In genomic region chr4:130479020-130479419, GRCh38 we compare ENCODE assay signal across 36 cellular contexts.
DNase-seq lines count a peak whose midpoint lies in the region; ATAC-seq, FAIRE-seq and TF ChIP-seq lines count a peak whose summit lies in the region.
"Had no signal": no experiment of that assay in that cellular context is flagged by ENCODE, and none has a peak within 500 bp of the region (broad histone marks: within the 10 kb centered on the region; RNA-seq: fewer than 3 reads in every experiment).

No MANE protein-coding gene starts in this region.

- H3K36me3 Mint-ChIP-seq in nephron progenitor cell (ENCODE audit: low read depth): no peaks in the 10 kb centered on the region
- no peaks in the 10 kb centered on the region for H3K36me3 Mint-ChIP-seq in activated T-cell treated with anti-CD3 and anti-CD28 coated beads, Interleukin-2, amount 50 U/mL, for 24 hours (ENCODE audit: low read depth)
- H3K36me3 Mint-ChIP-seq: CD4-positive, CD25-positive, alpha-beta regulatory T cell; neural progenitor cell; stimulated activated naive B cell treated with anti-CD40 and anti-IgM and Interleukin-4, amounts not matched to agents 10 μg/mL and 1 μg/mL and 100 μg/mL, for 72 hours had no signal

- WGBS in IMR-90 (ENCODE audit: extremely low coverage in 2 of 2, insufficient read length in 1 of 2), 2 experiments: no CpG with 5 or more reads among the region's 1 CpG
- 88 to 95% methylated on average over 1 of the region's 1 CpG for WGBS in body of pancreas, 2 donors

- H3K9me1 ChIP-seq in IMR-90 (ENCODE audit: insufficient read depth, low read length): no peaks in the 10 kb centered on the region

- CTCF ChIA-PET in A673 (lab: Charles Lee): no interaction called here
- CTCF ChIA-PET in IMR-90 (lab: Yijun Ruan, JAX): no interaction called here

- no peak overlapping the region; the same call in 1 of the 2 replicates for H3K18ac ChIP-seq in IMR-90 (ENCODE audit: low read depth, low read length)

- no peaks in the 10 kb centered on the region for H3K9me3 Mint-ChIP-seq in nephron progenitor cell
- peaks cover 10% of the 10 kb centered on the region for H3K9me3 Mint-ChIP-seq in activated T-cell treated with anti-CD3 and anti-CD28 coated beads, Interleukin-2, amount 50 U/mL, for 24 hours
- H3K9me3 Mint-ChIP-seq: activated naive CD4-positive, alpha-beta T cell treated with anti-CD3 and anti-CD28 coated beads for 36 hours; neural progenitor cell had no signal

- peak overlapping the region; percentile 93 for H2BK5ac ChIP-seq in IMR-90 (ENCODE audit: low read depth, low read length, poor library complexity, severe bottlenecking)

- POLR2A ChIA-PET in A673 (lab: Charles Lee; ENCODE audit: low non-redundant PET): no interaction called here
- POLR2A ChIA-PET in IMR-90 (lab: Charles Lee; ENCODE audit: unreplicated experiment): no interaction called here

- no peak for TF ChIP-seq RAD21 in IMR-90 (IDR thresholded peaks at IDR 0.05; ENCODE audit: low read length)

- H3K9me3 ChIP-seq in A673 (ENCODE audit: low read depth, low read length, poor library complexity, severe bottlenecking): no peaks in the 10 kb centered on the region
- no peaks in the 10 kb centered on the region for H3K9me3 ChIP-seq in IMR-90 (ENCODE audit: control insufficient read depth, insufficient read depth, low read length)
- no peaks in the 10 kb centered on the region for H3K9me3 ChIP-seq in body of pancreas
- H3K9me3 ChIP-seq: pancreas, Peyer's patch, suprapubic skin, upper lobe of right lung had no signal

- no peaks in the 10 kb centered on the region for H3K27me3 Mint-ChIP-seq in nephron progenitor cell (ENCODE audit: low read depth, poor library complexity)
- no peaks in the 10 kb centered on the region for H3K27me3 Mint-ChIP-seq in activated T-cell treated with anti-CD3 and anti-CD28 coated beads, Interleukin-2, amount 50 U/mL, for 24 hours
- H3K27me3 Mint-ChIP-seq: activated CD4-positive, alpha-beta memory T cell treated with anti-CD3 and anti-CD28 coated beads, Interleukin-2, amount 10 ng/mL, durations not matched to agents 7 days and 5 days; CD4-positive, CD25-positive, alpha-beta regulatory T cell; effector memory CD8-positive, alpha-beta T cell; stimulated activated naive B cell treated with anti-CD40 and anti-IgM and Interleukin-4, amounts not matched to agents 10 μg/mL and 1 μg/mL and 100 μg/mL, for 72 hours had no signal

- H3K27me3 ChIP-seq in A673 (replicated peaks; ENCODE audit: insufficient read depth, low read depth, low read length, poor library complexity) (no peaks in the 10 kb centered on the region), IMR-90 (ENCODE audit: control insufficient read depth, insufficient read depth, low read length) (no peaks in the 10 kb centered on the region), bronchial epithelial cell (ENCODE audit: control insufficient read depth, insufficient read depth, low read length) (no peaks in the 10 kb centered on the region), body of pancreas (no peaks in the 10 kb centered on the region)
- H3K27me3 ChIP-seq: neural progenitor cell, pancreas, Peyer's patch, suprapubic skin, upper lobe of right lung had no signal

- peaks cover 28% of the 10 kb centered on the region for H3K4me1 Mint-ChIP-seq in nephron progenitor cell
- no peaks in the 10 kb centered on the region for H3K4me1 Mint-ChIP-seq in activated T-cell treated with anti-CD3 and anti-CD28 coated beads, Interleukin-2, amount 50 U/mL, for 24 hours (ENCODE audit: low read depth)
- H3K4me1 Mint-ChIP-seq: activated CD4-positive, alpha-beta memory T cell treated with anti-CD3 and anti-CD28 coated beads, Interleukin-2, amount 10 ng/mL, durations not matched to agents 7 days and 5 days; CD4-positive, CD25-positive, alpha-beta regulatory T cell; immature natural killer cell; stimulated activated naive B cell treated with anti-CD40 and anti-IgM and Interleukin-4, amounts not matched to agents 10 μg/mL and 1 μg/mL and 100 μg/mL, for 72 hours had no signal

- H3K36me3 ChIP-seq in A673 (ENCODE audit: insufficient read depth, low read length, poor library complexity, severe bottlenecking): no peaks in the 10 kb centered on the region
- H3K36me3 ChIP-seq in IMR-90 (ENCODE audit: control insufficient read depth, insufficient read depth, low read length): no peaks in the 10 kb centered on the region
- H3K36me3 ChIP-seq in bronchial epithelial cell (ENCODE audit: control insufficient read depth, insufficient read depth, low read length): no peaks in the 10 kb centered on the region
- no peaks in the 10 kb centered on the region for H3K36me3 ChIP-seq in body of pancreas (replicated peaks in 1 of 2; ENCODE audit: insufficient read depth in 1 of 2, low read depth in 2 of 2)
- H3K36me3 ChIP-seq: left ventricle myocardium inferior, neural progenitor cell, pancreas, Peyer's patch, suprapubic skin, upper lobe of right lung had no signal

- DNase-seq in A673 (ENCODE audit: low spot score) (peak; percentile 3), IMR-90 (peak; percentile 29), bronchial epithelial cell (ENCODE audit: low read depth) (peak; percentile 44), fibroblast of villous mesenchyme (ENCODE audit: low read depth) (peak; percentile 2), nephron progenitor cell (no peak), body of pancreas (no peak)
- no peak for DNase-seq in activated T-cell treated with anti-CD3 and anti-CD28 coated beads, Interleukin-2, amount 50 U/mL, for 24 hours
- DNase-seq: 8988T; activated CD4-positive, alpha-beta memory T cell treated with anti-CD3 and anti-CD28 coated beads, Interleukin-2, amount 10 ng/mL, durations not matched to agents 7 days and 5 days; activated CD8-positive, alpha-beta memory T cell treated with anti-CD3 and anti-CD28 coated beads, Interleukin-2, amount 50 U/mL, for 48 hours; activated naive CD4-positive, alpha-beta T cell treated with anti-CD3 and anti-CD28 coated beads for 36 hours; caudate nucleus; CD4-positive, CD25-positive, alpha-beta regulatory T cell; DND-41; effector memory CD8-positive, alpha-beta T cell; erythroblast; immature natural killer cell; Kasumi-1; left ventricle myocardium inferior; MV-4-11; NCI-H1436; NCI-H2081; NCI-H345; pancreas; Peyer's patch; retina; SIG-M5; stimulated activated naive B cell treated with anti-CD40 and anti-IgM and Interleukin-4, amounts not matched to agents 10 μg/mL and 1 μg/mL and 100 μg/mL, for 72 hours; upper lobe of right lung had no signal

- H4K91ac ChIP-seq in IMR-90 (ENCODE audit: insufficient read depth, low read depth, low read length): peak overlapping the region; percentile 81; the same call in 1 of the 2 replicates

- no peaks in the 10 kb centered on the region for H3K79me1 ChIP-seq in IMR-90 (ENCODE audit: low read depth in 1 of 2, low read length in 2 of 2)

- no peak overlapping the region for H2BK120ac ChIP-seq in IMR-90 (ENCODE audit: low read depth, low read length)

- ATAC-seq in IMR-90 (ENCODE audit: low read depth): peak; percentile 12; the same call in 1 of the 2 replicates
- no peak for ATAC-seq in GM21529 (IDR thresholded peaks at IDR 0.05; ENCODE audit: unreplicated experiment)
- ATAC-seq in body of pancreas: no peak
- ATAC-seq: effector memory CD8-positive, alpha-beta T cell; HepG2; pancreas; stimulated activated naive B cell treated with anti-CD40 and anti-IgM and Interleukin-4, amounts not matched to agents 10 μg/mL and 1 μg/mL and 100 μg/mL, for 72 hours had no signal

- H3K9ac ChIP-seq in IMR-90 (ENCODE audit: low read depth, low read length): no peak overlapping the region
- H3K9ac ChIP-seq: neural progenitor cell had no signal

- H2AK9ac ChIP-seq in IMR-90 (replicated peaks; ENCODE audit: low read depth, low read length, poor library complexity): no peak overlapping the region

- H3K14ac ChIP-seq in IMR-90 (replicated peaks; ENCODE audit: low read depth, low read length): 0 out of 2 replicates have a peak overlapping the region, but pooled peaks have one; percentile 14

- H4K5ac ChIP-seq in IMR-90 (ENCODE audit: low read depth, low read length): no peak overlapping the region

- in situ Hi-C loops in IMR-90 (cut with MboI; ENCODE audit: low sequenced_read_pairs): no loop called here

- H2AK5ac ChIP-seq in IMR-90 (ENCODE audit: low read depth, low read length): no peak overlapping the region

- intact Hi-C loops in A673 (cut with micrococcal nuclease; ENCODE audit: unreplicated experiment): no loop called here
- intact Hi-C loops in IMR-90 (cut with micrococcal nuclease): no loop called here
- intact Hi-C loops in body of pancreas (cut with DNase I): no loop called here

- no peak overlapping the region for H3K56ac ChIP-seq in IMR-90 (ENCODE audit: extremely low read depth, insufficient read depth, low read length)

- no peak overlapping the region for H2BK15ac ChIP-seq in IMR-90 (ENCODE audit: low read depth, low read length)

- dilution Hi-C loops in IMR-90 (cut with HindIII; ENCODE audit: low sequenced_read_pairs, unreplicated experiment): no loop called here

- H3K4ac ChIP-seq in IMR-90 (ENCODE audit: low read depth, low read length): peak overlapping the region; percentile 1; the same call in 1 of the 2 replicates

- H3K4me1 ChIP-seq in A673 (ENCODE audit: insufficient read depth, low read length, poor library complexity, severe bottlenecking): no peaks in the 10 kb centered on the region
- H3K4me1 ChIP-seq in IMR-90 (ENCODE audit: control insufficient read depth, insufficient read depth, low read length): peaks cover 2% of the 10 kb centered on the region; the same call in 1 of the 2 replicates
- no peaks in the 10 kb centered on the region for H3K4me1 ChIP-seq in body of pancreas
- H3K4me1 ChIP-seq: left ventricle myocardium inferior, neural progenitor cell, pancreas, Peyer's patch, suprapubic skin, upper lobe of right lung had no signal

- no peak overlapping the region; the same call in 1 of the 2 replicates for H2BK20ac ChIP-seq in IMR-90 (ENCODE audit: low read depth, low read length)

- H4K8ac ChIP-seq in IMR-90 (ENCODE audit: low read depth in 2 of 2, low read length in 2 of 2): peak overlapping the region; percentile 63 to 65; a peak in 2 of 4 replicates

- no peak overlapping the region; the same call in 1 of the 2 replicates for H3K23ac ChIP-seq in IMR-90 (ENCODE audit: low read depth, low read length)

- BruUV-seq in A673 (replicated peaks; lab: Mats Ljungman, UMichigan): no TSS peak
- no TSS peak for BruUV-seq in IMR-90 (replicated peaks; lab: Mats Ljungman, UMichigan)

- H3K4me2 ChIP-seq in IMR-90 (ENCODE audit: low read depth, low read length): no peak overlapping the region
- H3K4me2 ChIP-seq: neural progenitor cell had no signal

- H3K4me3 Mint-ChIP-seq in nephron progenitor cell: no peak overlapping the region
- H3K4me3 Mint-ChIP-seq in activated T-cell treated with anti-CD3 and anti-CD28 coated beads, Interleukin-2, amount 50 U/mL, for 24 hours: no peak overlapping the region
- H3K4me3 Mint-ChIP-seq: activated CD4-positive, alpha-beta memory T cell treated with anti-CD3 and anti-CD28 coated beads, Interleukin-2, amount 10 ng/mL, durations not matched to agents 7 days and 5 days; activated naive CD4-positive, alpha-beta T cell treated with anti-CD3 and anti-CD28 coated beads for 36 hours; CD4-positive, CD25-positive, alpha-beta regulatory T cell; effector memory CD8-positive, alpha-beta T cell; immature natural killer cell; neural progenitor cell; stimulated activated naive B cell treated with anti-CD40 and anti-IgM and Interleukin-4, amounts not matched to agents 10 μg/mL and 1 μg/mL and 100 μg/mL, for 72 hours had no signal

- TF ChIP-seq POLR2A in IMR-90 (IDR thresholded peaks at IDR 0.05; ENCODE audit: low read depth, low read length): no peak
- no peak for TF ChIP-seq POLR2A in body of pancreas (IDR thresholded peaks at IDR 0.05)

- no peaks in the 10 kb centered on the region for H4K20me1 ChIP-seq in IMR-90 (ENCODE audit: insufficient read depth, low read length)

- no peak for TF ChIP-seq CTCF in A673 (conservative IDR thresholded peaks at IDR 0.05; ENCODE audit: low read depth, low read length)
- no peak for TF ChIP-seq CTCF in IMR-90 (conservative IDR thresholded peaks at IDR 0.05; ENCODE audit: low read depth, low read length)
- no peak for TF ChIP-seq CTCF in bronchial epithelial cell (IDR thresholded peaks at IDR 0.05; ENCODE audit: insufficient read depth, low read length, severe bottlenecking)
- TF ChIP-seq CTCF in fibroblast of villous mesenchyme (IDR thresholded peaks at IDR 0.05; ENCODE audit: insufficient read depth, low read depth, low read length): no peak
- no peak for TF ChIP-seq CTCF in nephron progenitor cell (IDR thresholded peaks at IDR 0.05)
- TF ChIP-seq CTCF in body of pancreas (IDR thresholded peaks at IDR 0.05): no peak

- H3K4me3 ChIP-seq in A673 (ENCODE audit: low read depth, low read length, poor library complexity, severe bottlenecking) (no peak overlapping the region), IMR-90 (ENCODE audit: insufficient read depth, low read depth, low read length) (no peak overlapping the region), bronchial epithelial cell (ENCODE audit: low read depth, low read length) (no peak overlapping the region), fibroblast of villous mesenchyme (ENCODE audit: low read depth, low read length) (no peak overlapping the region), body of pancreas (no peak overlapping the region)
- H3K4me3 ChIP-seq: left ventricle myocardium inferior, neural progenitor cell, pancreas, Peyer's patch, skin epidermis, suprapubic skin, upper lobe of right lung had no signal

- no peak overlapping the region for H3K27ac Mint-ChIP-seq in nephron progenitor cell
- H3K27ac Mint-ChIP-seq in activated T-cell treated with anti-CD3 and anti-CD28 coated beads, Interleukin-2, amount 50 U/mL, for 24 hours: no peak overlapping the region
- H3K27ac Mint-ChIP-seq: activated CD4-positive, alpha-beta memory T cell treated with anti-CD3 and anti-CD28 coated beads, Interleukin-2, amount 10 ng/mL, durations not matched to agents 7 days and 5 days; activated naive CD4-positive, alpha-beta T cell treated with anti-CD3 and anti-CD28 coated beads for 36 hours; CD4-positive, CD25-positive, alpha-beta regulatory T cell; effector memory CD8-positive, alpha-beta T cell; immature natural killer cell; stimulated activated naive B cell treated with anti-CD40 and anti-IgM and Interleukin-4, amounts not matched to agents 10 μg/mL and 1 μg/mL and 100 μg/mL, for 72 hours had no signal

- no peak for FAIRE-seq in bronchial epithelial cell (lab: Jason Lieb, UNC)
- FAIRE-seq: D721Med, H54, HepG2, pancreas had no signal

- no peak overlapping the region for H2AFZ ChIP-seq in IMR-90 (replicated peaks; ENCODE audit: low read length, poor library complexity)

- H3K27ac ChIP-seq in A673 (ENCODE audit: low read depth, low read length, poor library complexity, severe bottlenecking): no peak overlapping the region
- H3K27ac ChIP-seq in IMR-90 (ENCODE audit: insufficient read depth, low read length): no peak overlapping the region
- no peak overlapping the region for H3K27ac ChIP-seq in body of pancreas
- H3K27ac ChIP-seq: left ventricle myocardium inferior, neural progenitor cell, pancreas, Peyer's patch, skin epidermis, suprapubic skin, upper lobe of right lung had no signal

Comparison
In these comparisons a context has a peak if more than half of its experiments do, and no peak if none do; other contexts are left out.
1. DNase-seq: peak in A673 (single experiment), IMR-90 (single experiment), bronchial epithelial cell (single experiment) and fibroblast of villous mesenchyme (single experiment); none in nephron progenitor cell (single experiment), activated T-cell treated with anti-CD3 and anti-CD28 coated beads, Interleukin-2, amount 50 U/mL, for 24 hours (single experiment) and body of pancreas (0 of 4).